ENCODE assay signal across 25 cellular contexts in genomic region chr5:156534086-156534485, GRCh38.
"Had no signal": no experiment of that assay in that cellular context is flagged by ENCODE, and none has a peak within 500 bp of the region (broad histone marks: within the 10 kb centered on the region; RNA-seq: fewer than 3 reads in every experiment).

No MANE protein-coding gene starts in this region.

- H3K36me3 ChIP-seq: WERI-Rb-1 had no signal

- H3K9me3 Mint-ChIP-seq: activated CD4-positive, alpha-beta memory T cell treated with anti-CD3 and anti-CD28 coated beads, Interleukin-2, amount 10 ng/mL, durations not matched to agents 7 days and 5 days; activated naive CD4-positive, alpha-beta T cell treated with anti-CD3 and anti-CD28 coated beads for 36 hours; brain; central memory CD8-positive, alpha-beta T cell had no signal

- H3K4me1 Mint-ChIP-seq: activated CD4-positive, alpha-beta memory T cell treated with anti-CD3 and anti-CD28 coated beads, Interleukin-2, amount 10 ng/mL, durations not matched to agents 7 days and 5 days; activated CD4-positive, alpha-beta T cell treated with anti-CD3 and anti-CD28 coated beads for 36 hours; activated T-helper 17 cell treated with anti-CD3 and anti-CD28 coated beads, Interleukin-2, amount 50 U/mL, for 72 hours; central memory CD8-positive, alpha-beta T cell; T-cell had no signal

- H3K4me3 Mint-ChIP-seq: activated CD4-positive, alpha-beta memory T cell treated with anti-CD3 and anti-CD28 coated beads, Interleukin-2, amount 10 ng/mL, durations not matched to agents 7 days and 5 days; activated CD4-positive, alpha-beta T cell treated with anti-CD3 and anti-CD28 coated beads for 36 hours; activated naive CD4-positive, alpha-beta T cell treated with anti-CD3 and anti-CD28 coated beads for 36 hours; activated naive CD8-positive, alpha-beta T cell; activated T-helper 17 cell treated with anti-CD3 and anti-CD28 coated beads, Interleukin-2, amount 50 U/mL, for 72 hours; brain; central memory CD8-positive, alpha-beta T cell; T-cell had no signal

- H3K36me3 Mint-ChIP-seq: activated naive CD8-positive, alpha-beta T cell; brain; T-cell had no signal

- ATAC-seq: activated CD4-positive, alpha-beta T cell treated with anti-CD3 and anti-CD28 coated beads for 36 hours; activated T-helper 17 cell treated with anti-CD3 and anti-CD28 coated beads, Interleukin-2, amount 50 U/mL, for 72 hours; Panc1; Right ventricle myocardium inferior; T-cell had no signal

- H3K27ac Mint-ChIP-seq: activated CD4-positive, alpha-beta memory T cell treated with anti-CD3 and anti-CD28 coated beads, Interleukin-2, amount 10 ng/mL, durations not matched to agents 7 days and 5 days; activated CD4-positive, alpha-beta T cell treated with anti-CD3 and anti-CD28 coated beads for 36 hours; activated naive CD4-positive, alpha-beta T cell treated with anti-CD3 and anti-CD28 coated beads for 36 hours; activated naive CD8-positive, alpha-beta T cell; activated T-helper 17 cell treated with anti-CD3 and anti-CD28 coated beads, Interleukin-2, amount 50 U/mL, for 72 hours; T-cell had no signal

- H3K27ac ChIP-seq: SK-N-MC, WERI-Rb-1 had no signal

- DNase-seq: activated CD4-positive, alpha-beta memory T cell treated with anti-CD3 and anti-CD28 coated beads, Interleukin-2, amount 10 ng/mL, durations not matched to agents 7 days and 5 days; activated CD4-positive, alpha-beta T cell treated with anti-CD3 and anti-CD28 coated beads for 36 hours; activated CD4-positive, alpha-beta T cell treated with anti-CD3 and anti-CD28 coated beads, Interleukin-2, amount 50 U/mL, for 1 hour; activated gamma-delta T cell; activated naive CD4-positive, alpha-beta T cell treated with anti-CD3 and anti-CD28 coated beads for 36 hours; activated T-cell treated with anti-CD3 and anti-CD28 coated beads for 4 hours; activated T-cell treated with anti-CD3 and anti-CD28 coated beads, Interleukin-2, amount 50 U/mL, for 48 hours; amygdala; NCI-H1048; NCI-H1930; NCI-H345; NCI-H510A treated with DMSO at 0.1 percent for 48 hours; NCI-H69; NK-92 treated with Interleukin-12 subunit alpha and Interleukin-12 subunit beta, amount 100 ng/mL, for 24 hours; OCI-M1; RPMI8226; T-cell; WERI-Rb-1 had no signal

- H3K4me3 ChIP-seq: SK-N-MC had no signal

- H3K27me3 Mint-ChIP-seq: brain had no signal
